9 cellular contexts compared by ENCODE assay signal in the genomic region with DNA sequence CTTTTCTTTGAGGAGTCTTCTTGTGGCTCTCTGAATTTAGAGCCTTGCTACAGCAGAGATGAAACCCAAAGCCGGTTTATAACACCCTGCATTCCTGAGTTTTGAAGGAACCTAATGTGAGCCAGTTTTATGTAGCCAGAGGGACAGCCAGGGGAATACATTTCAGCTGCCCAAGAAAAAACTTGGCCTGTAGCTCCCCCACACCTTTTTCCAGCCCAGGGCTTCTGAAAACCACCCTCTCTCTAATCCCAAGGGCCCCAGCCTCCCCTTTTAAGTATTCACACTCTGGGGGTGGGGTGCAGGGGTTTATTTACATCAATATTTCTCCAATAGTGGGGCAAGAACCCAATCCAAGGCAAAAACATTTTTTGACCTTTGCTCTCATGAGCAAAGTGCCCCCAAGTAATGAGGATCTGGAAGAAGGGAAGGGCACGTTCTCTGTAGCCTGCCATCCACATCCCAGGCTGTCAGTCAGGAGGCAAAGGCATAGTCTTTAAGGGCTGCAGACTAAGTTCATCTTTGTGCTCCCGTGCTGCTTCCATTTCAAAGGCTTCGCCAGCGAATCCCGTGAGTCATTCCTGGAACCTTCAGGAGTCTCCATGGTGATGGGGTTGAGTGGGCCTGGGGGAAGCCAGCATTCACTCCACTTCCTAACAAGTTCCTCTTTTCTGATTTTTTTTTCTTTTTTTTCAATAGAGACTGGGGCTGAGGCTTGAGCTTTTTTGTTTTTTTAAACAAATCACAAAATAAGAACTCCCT. TPM values are rescaled to one million over a fixed set of nuclear protein-coding genes. Genes with fewer than 3 reads are reported as not detected.
DNase-seq lines count a peak whose midpoint lies in the region; ATAC-seq and TF ChIP-seq lines count a peak whose summit lies in the region.
"Had no signal": no experiment of that assay in that cellular context is flagged by ENCODE, and none has a peak within 500 bp of the region (broad histone marks: within the 10 kb centered on the region; RNA-seq: fewer than 3 reads in every experiment).

No MANE protein-coding gene starts in this region.

- ATAC-seq in HG03139 (IDR thresholded peaks at IDR 0.05; ENCODE audit: unreplicated experiment) (no peak), HG02981 (IDR thresholded peaks at IDR 0.05; ENCODE audit: unreplicated experiment) (no peak)

- H3K9me3 ChIP-seq in SJCRH30 (replicated peaks), result no peaks in the 10 kb centered on the region
- H3K9me3 ChIP-seq in WERI-Rb-1 (ENCODE audit: severe bottlenecking), result no peaks in the 10 kb centered on the region
- H3K9me3 ChIP-seq: right lobe of liver had no signal

- H3K27ac ChIP-seq in SJCRH30, result peak overlapping the region; percentile 69; the same call in 1 of the 2 replicates
- peak overlapping the region; percentile 11 for H3K27ac ChIP-seq in rectal smooth muscle tissue (ENCODE audit: low read depth, low read length)
- H3K27ac ChIP-seq in WERI-Rb-1, result no peak overlapping the region
- H3K27ac ChIP-seq: right lobe of liver had no signal

- peaks cover 45% of the 10 kb centered on the region for H3K4me1 ChIP-seq in SJCRH30
- H3K4me1 ChIP-seq in rectal smooth muscle tissue (ENCODE audit: control insufficient read depth, insufficient read depth, low read length), result peaks cover 15% of the 10 kb centered on the region
- H3K4me1 ChIP-seq: right lobe of liver had no signal

- TF ChIP-seq CTCF in WERI-Rb-1 (IDR thresholded peaks at IDR 0.05; ENCODE audit: low read depth, low read length), result no peak

- no peaks in the 10 kb centered on the region for H3K27me3 ChIP-seq in SJCRH30
- no peaks in the 10 kb centered on the region for H3K27me3 ChIP-seq in rectal smooth muscle tissue (ENCODE audit: control insufficient read depth, insufficient read depth, low read length)
- no peaks in the 10 kb centered on the region for H3K27me3 ChIP-seq in WERI-Rb-1 (ENCODE audit: insufficient read depth, low read depth, severe bottlenecking)
- H3K27me3 ChIP-seq: right lobe of liver had no signal

- DNase-seq in GM04503 (ENCODE audit: low read depth), result peak; percentile 63
- DNase-seq in SJCRH30, result peak; percentile 58 to 71
- peak; percentile 73 for DNase-seq in foreskin melanocyte
- DNase-seq in stimulated activated CD4-positive, alpha-beta T cell treated with anti-CD3 and anti-CD28 coated beads, Interleukin-4, amount 100 ng/mL, for 24 hours, result no peak
- no peak for DNase-seq in WERI-Rb-1
- DNase-seq: right lobe of liver had no signal

- H3K36me3 ChIP-seq in SJCRH30 (peaks cover 62% of the 10 kb centered on the region), rectal smooth muscle tissue (ENCODE audit: control insufficient read depth, insufficient read depth, low read length) (no peaks in the 10 kb centered on the region), WERI-Rb-1 (no peaks in the 10 kb centered on the region)
- H3K36me3 ChIP-seq: right lobe of liver had no signal

- H3K9ac ChIP-seq in rectal smooth muscle tissue (ENCODE audit: low read length), result no peak overlapping the region

- H3K4me3 ChIP-seq in SJCRH30, result no peak overlapping the region
- no peak overlapping the region for H3K4me3 ChIP-seq in rectal smooth muscle tissue (ENCODE audit: low read length)
- H3K4me3 ChIP-seq in WERI-Rb-1 (ENCODE audit: low read depth, low read length), result no peak overlapping the region
- H3K4me3 ChIP-seq: right lobe of liver had no signal

RNA-seq across cellular contexts. Expression of a gene that starts 33.2 kb away (rescaled TPM):
- 52.1 and 56.1 TPM in 2 replicates for total RNA-seq in SJCRH30 (2014; rRNA removed; shearing (Covaris generic))

RNA-seq across cellular contexts. Expression of a gene that starts 59.6 kb away (rescaled TPM):
- total RNA-seq in SJCRH30 (2014; rRNA removed; shearing (Covaris generic)), result not detected in 2 replicates

Comparison
In these comparisons a context has a peak if more than half of its experiments do, and no peak if none do; other contexts are left out.
1. DNase-seq: peak in GM04503 (single experiment), SJCRH30 (2 of 2) and foreskin melanocyte (single experiment); none in stimulated activated CD4-positive, alpha-beta T cell treated with anti-CD3 and anti-CD28 coated beads, Interleukin-4, amount 100 ng/mL, for 24 hours (single experiment) and WERI-Rb-1 (single experiment).